ENCODE assay signal across 8 cellular contexts in genomic region chr15:57506422-57506821, GRCh38.
DNase-seq lines count a peak whose midpoint lies in the region; FAIRE-seq and TF ChIP-seq lines count a peak whose summit lies in the region.

No MANE protein-coding gene starts in this region.

- intact Hi-C loops in A673 (cut with micrococcal nuclease; ENCODE audit: unreplicated experiment): no loop called here
- intact Hi-C loops in posterior vena cava (cut with DNase I): no loop called here

- H3K36me3 ChIP-seq in A673 (ENCODE audit: insufficient read depth, low read length, poor library complexity, severe bottlenecking): no peaks in the 10 kb centered on the region
- H3K36me3 ChIP-seq in HUES48 (ENCODE audit: control insufficient read depth, insufficient read depth, low read length): no peaks in the 10 kb centered on the region
- H3K36me3 ChIP-seq in mucosa of stomach (ENCODE audit: control insufficient read depth, insufficient read depth, low read length): no peaks in the 10 kb centered on the region
- no peaks in the 10 kb centered on the region for H3K36me3 ChIP-seq in SJCRH30

- H3K4me1 ChIP-seq in A673 (ENCODE audit: insufficient read depth, low read length, poor library complexity, severe bottlenecking): no peaks in the 10 kb centered on the region
- H3K4me1 ChIP-seq in HUES48 (ENCODE audit: control insufficient read depth, insufficient read depth, low read length): peaks cover 12% of the 10 kb centered on the region
- peaks cover 69% of the 10 kb centered on the region for H3K4me1 ChIP-seq in mucosa of stomach (ENCODE audit: control insufficient read depth, insufficient read depth, low read length)
- H3K4me1 ChIP-seq in SJCRH30: peaks cover 30% of the 10 kb centered on the region

- no peak overlapping the region for H3K4me3 ChIP-seq in A673 (ENCODE audit: low read depth, low read length, poor library complexity, severe bottlenecking)
- no peak overlapping the region for H3K4me3 ChIP-seq in HUES48 (ENCODE audit: low read depth, low read length)
- H3K4me3 ChIP-seq in mucosa of stomach (ENCODE audit: low read length): no peak overlapping the region
- no peak overlapping the region for H3K4me3 ChIP-seq in SJCRH30

- no peak overlapping the region for H3K9ac ChIP-seq in HUES48 (ENCODE audit: low read depth, low read length)
- H3K9ac ChIP-seq in mucosa of stomach (ENCODE audit: low read length): peak overlapping the region; percentile 56

- H3K9me3 ChIP-seq in A673 (ENCODE audit: low read depth, low read length, poor library complexity, severe bottlenecking) (no peaks in the 10 kb centered on the region), HUES48 (ENCODE audit: control insufficient read depth, insufficient read depth, low read length) (no peaks in the 10 kb centered on the region), mucosa of stomach (ENCODE audit: control insufficient read depth, low read length) (no peaks in the 10 kb centered on the region), SJCRH30 (replicated peaks) (no peaks in the 10 kb centered on the region)

- H3K27me3 ChIP-seq in A673 (replicated peaks; ENCODE audit: insufficient read depth, low read depth, low read length, poor library complexity): no peaks in the 10 kb centered on the region
- no peaks in the 10 kb centered on the region for H3K27me3 ChIP-seq in HUES48 (ENCODE audit: control insufficient read depth, insufficient read depth, low read length)
- no peaks in the 10 kb centered on the region for H3K27me3 ChIP-seq in mucosa of stomach (ENCODE audit: control insufficient read depth, insufficient read depth, low read length)
- no peaks in the 10 kb centered on the region for H3K27me3 ChIP-seq in SJCRH30

- no peak for TF ChIP-seq POLR2A in H54 (IDR thresholded peaks at IDR 0.05; ENCODE audit: low read depth, low read length)

- BruUV-seq in A673 (replicated peaks; lab: Mats Ljungman, UMichigan): no TSS peak

- DNase-seq in A673 (ENCODE audit: low spot score): peak; percentile 11
- peak; percentile 15 for DNase-seq in dermis blood vessel endothelial cell
- no peak for DNase-seq in H54 (ENCODE audit: insufficient read length, low spot score)
- no peak for DNase-seq in posterior vena cava (ENCODE audit: low spot score)
- DNase-seq in SJCRH30: no peak
- no peak for DNase-seq in NCI-H1694 (lab: John Stamatoyannopoulos, UW)

- CTCF ChIA-PET in A673 (lab: Charles Lee): no interaction called here

- TF ChIP-seq CTCF in A673 (conservative IDR thresholded peaks at IDR 0.05; ENCODE audit: low read depth, low read length): peak; percentile 42

- no peak for FAIRE-seq in H54 (lab: Jason Lieb, UNC)

- H3K27ac ChIP-seq in A673 (ENCODE audit: low read depth, low read length, poor library complexity, severe bottlenecking): no peak overlapping the region
- H3K27ac ChIP-seq in HUES48 (ENCODE audit: low read depth, low read length): peak overlapping the region; percentile 23
- H3K27ac ChIP-seq in SJCRH30: no peak overlapping the region

- POLR2A ChIA-PET in A673 (lab: Charles Lee; ENCODE audit: low non-redundant PET): no interaction called here

Comparison
In these comparisons a context has a peak if more than half of its experiments do, and no peak if none do; other contexts are left out.
1. DNase-seq: peak in A673 (single experiment) and dermis blood vessel endothelial cell (single experiment); none in H54 (single experiment), posterior vena cava (single experiment), SJCRH30 (0 of 2) and NCI-H1694 (single experiment).